19 cellular contexts compared by ENCODE assay signal in the genomic region with DNA sequence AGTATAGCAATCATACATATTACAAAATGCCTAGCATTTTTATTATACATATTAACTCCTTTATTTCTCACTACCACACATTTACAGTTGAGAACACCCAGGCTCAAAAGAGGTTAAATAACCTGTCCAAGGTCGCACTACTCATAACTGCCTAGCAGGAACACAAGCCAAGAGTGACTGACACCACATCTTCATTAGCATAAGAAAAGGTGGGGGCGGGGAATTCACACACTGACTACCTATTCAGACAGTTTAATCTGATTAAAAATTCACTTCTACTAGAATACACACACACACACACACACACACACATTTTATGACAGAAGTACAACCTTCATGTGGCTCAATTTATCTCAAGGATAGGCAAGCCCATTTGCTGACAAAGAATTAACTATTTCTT.
A peak's percentile ranks its signal among the peaks of the same experiment; 100 is the strongest.
DNase-seq lines count a peak whose midpoint lies in the region; ATAC-seq and TF ChIP-seq lines count a peak whose summit lies in the region.
"Had no signal": no experiment of that assay in that cellular context is flagged by ENCODE, and none has a peak within 500 bp of the region (broad histone marks: within the 10 kb centered on the region; RNA-seq: fewer than 3 reads in every experiment).

No MANE protein-coding gene starts in this region.

- DNase-seq in stimulated activated naive CD8-positive, alpha-beta T cell treated with anti-CD3 and anti-CD28 coated beads, Interleukin-15, amount 100 ng/mL, for 72 hours, result no peak
- DNase-seq in stimulated activated naive CD8-positive, alpha-beta T cell treated with anti-CD3 and anti-CD28 coated beads, Interleukin-15, Interleukin-2, amounts not matched to agents 100 U/mL and 50 U/mL, for 24 hours, result no peak
- DNase-seq in WTC11 (ENCODE audit: low spot score) (peak; percentile 45), iPS-NIHi11 (ENCODE audit: low spot score) (peak; percentile 48), NCI-H146 treated with DMSO at 0.1 percent for 48 hours (lab: John Stamatoyannopoulos, UW; ENCODE audit: unreplicated experiment) (no peak), progenitor cell of endocrine pancreas (ENCODE audit: low spot score, unreplicated experiment) (no peak), OCI-M1 (lab: John Stamatoyannopoulos, UW) (no peak)
- DNase-seq: activated CD4-positive, CD25-positive, alpha-beta regulatory T cell treated with anti-CD3 and anti-CD28 coated beads, Interleukin-2, amount 50 U/mL, for 72 hours; activated T-cell treated with anti-CD3 and anti-CD28 coated beads, Interleukin-2, amount 50 U/mL, for 1 hour; C1 segment of cervical spinal cord; midbrain; MV-4-11; naive thymus-derived CD8-positive, alpha-beta T cell; NCI-H1694; NCI-H526 treated with DMSO at 0.1 percent for 48 hours; stimulated activated CD4-positive, alpha-beta T cell treated with anti-CD3 and anti-CD28 coated beads, Interleukin-4, amount 100 ng/mL, for 1 hour; T-helper 17 cell had no signal

- POLR2A ChIA-PET in WTC11 (lab: Charles Lee), result no interaction called here

- ATAC-seq in stimulated activated naive CD8-positive, alpha-beta T cell treated with anti-CD3 and anti-CD28 coated beads, Interleukin-15, amount 100 ng/mL, for 72 hours, result peak; percentile 55
- no peak for ATAC-seq in stimulated activated naive CD8-positive, alpha-beta T cell treated with anti-CD3 and anti-CD28 coated beads, Interleukin-15, Interleukin-2, amounts not matched to agents 100 U/mL and 50 U/mL, for 24 hours
- ATAC-seq in WTC11, result peak; percentile 66
- ATAC-seq: naive thymus-derived CD8-positive, alpha-beta T cell; stimulated activated effector memory CD8-positive, alpha-beta T cell treated with anti-CD3 and anti-CD28 coated beads, Interleukin-12 subunit alpha, Interleukin-12 subunit beta, amount 100 ng/mL, for 72 hours; T-helper 17 cell had no signal

- no peak overlapping the region for H3K27ac Mint-ChIP-seq in stimulated activated naive CD8-positive, alpha-beta T cell treated with anti-CD3 and anti-CD28 coated beads, Interleukin-15, amount 100 ng/mL, for 72 hours
- H3K27ac Mint-ChIP-seq in WTC11 (no peak overlapping the region), progenitor cell of endocrine pancreas (no peak overlapping the region)
- H3K27ac Mint-ChIP-seq: naive thymus-derived CD8-positive, alpha-beta T cell; stimulated activated effector memory CD8-positive, alpha-beta T cell treated with anti-CD3 and anti-CD28 coated beads, Interleukin-12 subunit alpha, Interleukin-12 subunit beta, amount 100 ng/mL, for 72 hours; T-helper 17 cell had no signal

- no peaks in the 10 kb centered on the region for H3K4me1 Mint-ChIP-seq in stimulated activated naive CD8-positive, alpha-beta T cell treated with anti-CD3 and anti-CD28 coated beads, Interleukin-15, amount 100 ng/mL, for 72 hours
- H3K4me1 Mint-ChIP-seq in WTC11 (peaks cover 26% of the 10 kb centered on the region), progenitor cell of endocrine pancreas (ENCODE audit: low read depth) (no peaks in the 10 kb centered on the region)
- H3K4me1 Mint-ChIP-seq: naive thymus-derived CD8-positive, alpha-beta T cell; stimulated activated effector memory CD8-positive, alpha-beta T cell treated with anti-CD3 and anti-CD28 coated beads, Interleukin-12 subunit alpha, Interleukin-12 subunit beta, amount 100 ng/mL, for 72 hours; T-helper 17 cell had no signal

- H3K9me3 Mint-ChIP-seq in stimulated activated naive CD8-positive, alpha-beta T cell treated with anti-CD3 and anti-CD28 coated beads, Interleukin-15, amount 100 ng/mL, for 72 hours, result no peaks in the 10 kb centered on the region
- H3K9me3 Mint-ChIP-seq in WTC11 (peaks cover 5% of the 10 kb centered on the region), progenitor cell of endocrine pancreas (ENCODE audit: low read depth) (peaks cover 3% of the 10 kb centered on the region)
- H3K9me3 Mint-ChIP-seq: stimulated activated effector memory CD8-positive, alpha-beta T cell treated with anti-CD3 and anti-CD28 coated beads, Interleukin-12 subunit alpha, Interleukin-12 subunit beta, amount 100 ng/mL, for 72 hours had no signal

- H3K4me3 Mint-ChIP-seq in stimulated activated naive CD8-positive, alpha-beta T cell treated with anti-CD3 and anti-CD28 coated beads, Interleukin-15, amount 100 ng/mL, for 72 hours, result no peak overlapping the region
- no peak overlapping the region for H3K4me3 Mint-ChIP-seq in WTC11
- H3K4me3 Mint-ChIP-seq in progenitor cell of endocrine pancreas (ENCODE audit: low read depth), result no peak overlapping the region
- H3K4me3 Mint-ChIP-seq: brain; naive thymus-derived CD8-positive, alpha-beta T cell; stimulated activated effector memory CD8-positive, alpha-beta T cell treated with anti-CD3 and anti-CD28 coated beads, Interleukin-12 subunit alpha, Interleukin-12 subunit beta, amount 100 ng/mL, for 72 hours; T-helper 17 cell had no signal

- H3K36me3 Mint-ChIP-seq in WTC11 (peaks cover 4% of the 10 kb centered on the region; the same call in 1 of the 2 replicates), progenitor cell of endocrine pancreas (ENCODE audit: insufficient read depth) (no peaks in the 10 kb centered on the region)
- H3K36me3 Mint-ChIP-seq: brain; stimulated activated effector memory CD8-positive, alpha-beta T cell treated with anti-CD3 and anti-CD28 coated beads, Interleukin-12 subunit alpha, Interleukin-12 subunit beta, amount 100 ng/mL, for 72 hours had no signal

- CTCF ChIA-PET in WTC11 (lab: Charles Lee), result no interaction called here

- TF ChIP-seq CTCF in WTC11 (IDR thresholded peaks at IDR 0.05) (no peak), progenitor cell of endocrine pancreas (IDR thresholded peaks at IDR 0.05; ENCODE audit: unreplicated experiment) (no peak)

- no peaks in the 10 kb centered on the region for H3K27me3 Mint-ChIP-seq in stimulated activated naive CD8-positive, alpha-beta T cell treated with anti-CD3 and anti-CD28 coated beads, Interleukin-15, amount 100 ng/mL, for 72 hours
- H3K27me3 Mint-ChIP-seq in WTC11 (ENCODE audit: low read depth), result no peaks in the 10 kb centered on the region; the same call in 1 of the 2 replicates
- no peaks in the 10 kb centered on the region for H3K27me3 Mint-ChIP-seq in progenitor cell of endocrine pancreas
- H3K27me3 Mint-ChIP-seq: brain had no signal

TF ChIP-seq in WTC11, 78 proteins besides CTCF, POLR2A, EP300 and RAD21:
- TF ChIP-seq, protein P1, sequence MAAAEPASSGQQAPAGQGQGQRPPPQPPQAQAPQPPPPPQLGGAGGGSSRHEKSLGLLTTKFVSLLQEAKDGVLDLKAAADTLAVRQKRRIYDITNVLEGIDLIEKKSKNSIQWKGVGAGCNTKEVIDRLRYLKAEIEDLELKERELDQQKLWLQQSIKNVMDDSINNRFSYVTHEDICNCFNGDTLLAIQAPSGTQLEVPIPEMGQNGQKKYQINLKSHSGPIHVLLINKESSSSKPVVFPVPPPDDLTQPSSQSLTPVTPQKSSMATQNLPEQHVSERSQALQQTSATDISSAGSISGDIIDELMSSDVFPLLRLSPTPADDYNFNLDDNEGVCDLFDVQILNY (CRISPR knock-in tag; IDR thresholded peaks at IDR 0.05), result no peak
- no peak for TF ChIP-seq NR3C1 (CRISPR knock-in tag; conservative IDR thresholded peaks at IDR 0.05; ENCODE audit: low read depth)
- no peak for TF ChIP-seq HMGA2 (CRISPR knock-in tag; IDR thresholded peaks at IDR 0.05)
- TF ChIP-seq, protein P2, sequence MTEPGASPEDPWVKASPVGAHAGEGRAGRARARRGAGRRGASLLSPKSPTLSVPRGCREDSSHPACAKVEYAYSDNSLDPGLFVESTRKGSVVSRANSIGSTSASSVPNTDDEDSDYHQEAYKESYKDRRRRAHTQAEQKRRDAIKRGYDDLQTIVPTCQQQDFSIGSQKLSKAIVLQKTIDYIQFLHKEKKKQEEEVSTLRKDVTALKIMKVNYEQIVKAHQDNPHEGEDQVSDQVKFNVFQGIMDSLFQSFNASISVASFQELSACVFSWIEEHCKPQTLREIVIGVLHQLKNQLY (CRISPR knock-in tag; IDR thresholded peaks at IDR 0.05), result no peak
- TF ChIP-seq, protein P3, sequence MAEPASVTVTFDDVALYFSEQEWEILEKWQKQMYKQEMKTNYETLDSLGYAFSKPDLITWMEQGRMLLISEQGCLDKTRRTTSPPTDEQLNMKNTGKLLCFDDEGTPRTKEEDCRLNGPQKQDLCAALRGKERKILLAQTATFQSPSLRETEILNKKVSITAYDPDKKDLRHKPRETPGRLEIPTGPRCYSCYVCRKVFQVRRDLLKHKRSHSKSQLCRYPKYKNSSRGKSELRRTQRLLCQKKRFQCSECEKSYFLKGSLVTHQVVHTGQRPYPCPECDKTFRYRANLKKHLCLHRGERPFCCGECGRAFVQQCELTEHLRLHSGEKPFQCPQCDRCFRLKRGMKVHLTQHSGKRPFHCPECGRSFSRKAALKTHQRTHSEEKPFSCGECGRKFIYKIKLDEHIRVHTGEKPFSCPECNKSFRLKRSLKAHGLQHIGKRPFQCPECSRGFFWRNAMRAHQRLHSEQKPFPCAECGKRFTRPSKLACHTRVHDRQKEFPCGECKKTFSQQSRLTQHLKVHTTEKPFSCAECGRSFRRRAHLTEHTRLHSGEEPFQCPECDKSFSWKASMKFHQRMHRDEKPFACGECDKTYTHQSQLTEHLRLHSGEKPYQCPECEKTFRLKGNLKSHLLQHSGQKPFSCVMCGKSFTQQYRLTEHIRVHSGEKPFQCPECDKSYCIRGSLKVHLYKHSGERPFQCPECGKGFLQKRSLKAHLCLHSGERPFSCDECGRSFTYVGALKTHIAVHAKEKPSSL (CRISPR knock-in tag; conservative IDR thresholded peaks at IDR 0.05), result no peak

Comparison
In these comparisons a context has a peak if more than half of its experiments do, and no peak if none do; other contexts are left out.
1. DNase-seq: peak in WTC11 (single experiment) and iPS-NIHi11 (single experiment); none in stimulated activated naive CD8-positive, alpha-beta T cell treated with anti-CD3 and anti-CD28 coated beads, Interleukin-15, amount 100 ng/mL, for 72 hours (0 of 2), stimulated activated naive CD8-positive, alpha-beta T cell treated with anti-CD3 and anti-CD28 coated beads, Interleukin-15, Interleukin-2, amounts not matched to agents 100 U/mL and 50 U/mL, for 24 hours (single experiment), NCI-H146 treated with DMSO at 0.1 percent for 48 hours (single experiment), progenitor cell of endocrine pancreas (single experiment) and OCI-M1 (single experiment).